Comparison of ENCODE assay signal across 1 cellular context in the genomic region with DNA sequence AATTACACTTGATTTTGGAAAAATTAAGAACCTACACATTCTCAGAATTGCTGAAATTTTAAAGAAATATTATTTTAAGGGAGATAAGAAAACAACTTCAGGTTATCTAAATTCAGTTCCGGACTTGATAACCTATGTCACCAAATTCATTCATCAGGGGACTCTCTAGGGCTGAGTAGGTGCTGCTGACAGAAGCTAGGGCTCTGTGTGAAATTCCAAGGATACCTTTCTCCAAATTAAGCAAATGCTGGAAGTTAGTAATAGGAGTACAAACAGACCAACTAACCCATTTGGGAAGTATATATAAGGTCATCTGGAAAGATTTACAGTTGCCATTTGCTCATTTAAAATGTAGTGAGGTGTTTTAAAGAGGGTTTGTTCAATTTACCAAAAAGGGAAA.
A peak's percentile ranks its signal among the peaks of the same experiment; 100 is the strongest.
TF ChIP-seq lines count a peak whose summit lies in the region.

No MANE protein-coding gene starts in this region.

TF ChIP-seq in endothelial cell of umbilical vein, 7 proteins besides CTCF, POLR2A, EP300 and RAD21:
- no peak for TF ChIP-seq POLR2AphosphoS5 (IDR thresholded peaks at IDR 0.05; ENCODE audit: insufficient read depth, low read depth, low read length)
- TF ChIP-seq GATA2 (IDR thresholded peaks at IDR 0.05; ENCODE audit: insufficient read depth, insufficient read length, low read depth, low read length), result peak; percentile 29
- no peak for TF ChIP-seq EZH2 (IDR thresholded peaks at IDR 0.05; ENCODE audit: borderline replicate concordance, low read depth, low read length, severe bottlenecking)
- TF ChIP-seq JUN (IDR thresholded peaks at IDR 0.05; ENCODE audit: borderline replicate concordance, insufficient read depth, insufficient read length, low read depth), result no peak
TF ChIP-seq in endothelial cell of umbilical vein: peak in this region for 1.
